In genomic region chr11:64303109-64304031, GRCh38 we compare ENCODE assay signal across 8 cellular contexts. TPM values are rescaled to one million over a fixed set of nuclear protein-coding genes. Genes with fewer than 3 reads are reported as not detected.
DNase-seq lines count a peak whose midpoint lies in the region; ATAC-seq and TF ChIP-seq lines count a peak whose summit lies in the region.
"Had no signal": no experiment of that assay in that cellular context is flagged by ENCODE, and none has a peak within 500 bp of the region (broad histone marks: within the 10 kb centered on the region; RNA-seq: fewer than 3 reads in every experiment).

No MANE protein-coding gene starts in this region.

- H3K27ac ChIP-seq in heart right ventricle = peak overlapping the region in 9 of 10 donors; percentile 90 to 98 (median 96)
- peak overlapping the region; percentile 99 for H3K27ac ChIP-seq in left ventricle myocardium inferior (replicated peaks)
- H3K27ac ChIP-seq in upper lobe of right lung = peak overlapping the region; percentile 94
- no peak overlapping the region for H3K27ac ChIP-seq in brain microvascular endothelial cell

- in situ Hi-C loops in brain microvascular endothelial cell (cut with HindIII; ENCODE audit: low pct_ligation_motif_present, low sequenced_read_pairs) = no loop called here

- WGBS in heart right ventricle, 2 donors = 86 to 87% methylated on average over 13 of the region's 13 CpGs

- TF ChIP-seq CTCF in heart right ventricle (IDR thresholded peaks at IDR 0.05) (no peak), left ventricle myocardium inferior (IDR thresholded peaks at IDR 0.05; ENCODE audit: borderline replicate concordance) (no peak), upper lobe of right lung (IDR thresholded peaks at IDR 0.05) (no peak), brain microvascular endothelial cell (IDR thresholded peaks at IDR 0.05; ENCODE audit: low read depth, low read length, missing control alignments) (no peak)

- H3K9me3 ChIP-seq in heart right ventricle (no peaks in the 10 kb centered on the region), left ventricle myocardium inferior (replicated peaks) (no peaks in the 10 kb centered on the region), upper lobe of right lung (no peaks in the 10 kb centered on the region)
- H3K9me3 ChIP-seq: BE2C, thoracic aorta had no signal

- H3K4me3 ChIP-seq in heart right ventricle (peak overlapping the region in 2 of 10 donors; percentile 78 to 89), left ventricle myocardium inferior (peak overlapping the region; percentile 77), upper lobe of right lung (peak overlapping the region; percentile 70), brain microvascular endothelial cell (ENCODE audit: low read depth, low read length) (no peak overlapping the region)

- peaks cover 0 to 14% (median 0%) of the 10 kb centered on the region in 9 donors for H3K36me3 ChIP-seq in heart right ventricle
- peaks cover 7% of the 10 kb centered on the region for H3K36me3 ChIP-seq in left ventricle myocardium inferior
- H3K36me3 ChIP-seq in upper lobe of right lung = peaks cover 7% of the 10 kb centered on the region
- H3K36me3 ChIP-seq in brain microvascular endothelial cell (replicated peaks) = no peaks in the 10 kb centered on the region
- H3K36me3 ChIP-seq: BE2C, thoracic aorta had no signal

- H3K4me1 ChIP-seq in heart right ventricle (peaks cover 23 to 59% (median 51%) of the 10 kb centered on the region in 9 donors), left ventricle myocardium inferior (peaks cover 64% of the 10 kb centered on the region), upper lobe of right lung (peaks cover 37% of the 10 kb centered on the region)
- H3K4me1 ChIP-seq: BE2C had no signal

- ATAC-seq in heart right ventricle = no peak
- no peak for ATAC-seq in left cardiac atrium
- ATAC-seq in upper lobe of right lung = no peak
- ATAC-seq in GM18867 (IDR thresholded peaks at IDR 0.05; ENCODE audit: unreplicated experiment) = no peak

- H3K27me3 ChIP-seq in heart right ventricle (peaks cover 0 to 37% (median 32%) of the 10 kb centered on the region in 7 donors), left ventricle myocardium inferior (ENCODE audit: low read depth) (peaks cover 25% of the 10 kb centered on the region), upper lobe of right lung (peaks cover 23% of the 10 kb centered on the region), brain microvascular endothelial cell (replicated peaks) (peaks cover 20% of the 10 kb centered on the region)

- intact Hi-C loops in heart right ventricle (cut with DNase I) (loop anchor here in 6 of 10 donors (2.0 to 5.0 kb wide), 7 partner anchors 19 to 101 kb away; partner anchors contain the start of genes BAD (in 2 of the 6), GPR137 (in 2 of the 6), PPP1R14B (in 2 of the 6) and FERMT3 (in 1 of the 6)), left cardiac atrium (cut with DNase I) (loop anchor here (5.0 to 10.0 kb wide), 3 partner anchors 51 to 101 kb away; partner anchors contain the start of genes FERMT3 (in 1 of the 2) and PLCB3 (in 1 of the 2)), left ventricle myocardium inferior (cut with micrococcal nuclease) (loop anchor here (5.0 kb wide), 1 partner anchor 96 kb away; the partner anchor contains the start of gene FERMT3), upper lobe of right lung (cut with DNase I) (loop anchor here (5.0 kb wide), 1 partner anchor 101 kb away; no protein-coding TSS in a partner anchor)

- DNase-seq in heart right ventricle (no peak), left cardiac atrium (no peak), left ventricle myocardium inferior (no peak), upper lobe of right lung (no peak), brain microvascular endothelial cell (no peak)

RNA-seq across cellular contexts. Expression of gene ESRRA, which starts 2.0 kb away (rescaled TPM):
- total RNA-seq in heart right ventricle = 100 to 1,000 TPM; 115 to 225 (median 132) TPM
- polyA plus RNA-seq in heart right ventricle = 100 to 1,000 TPM; 180 TPM
- 100 to 1,000 TPM; 147 to 150 TPM for total RNA-seq in left cardiac atrium
- 213 TPM for total RNA-seq in left ventricle myocardium inferior
- total RNA-seq in upper lobe of right lung = 51.9 TPM

RNA-seq across cellular contexts. Expression of gene CATSPERZ, which starts 3.2 kb away (rescaled TPM):
- total RNA-seq in heart right ventricle (not detected), left cardiac atrium (under 1 TPM in 1 of 2 donors, not detected in 1; 0.32 TPM), left ventricle myocardium inferior (not detected), upper lobe of right lung (not detected)
- under 1 TPM in 1 of 2 donors, not detected in 1; 0.10 TPM for polyA plus RNA-seq in heart right ventricle
- total RNA-seq: thoracic aorta had no signal

RNA-seq across cellular contexts. Expression of gene KCNK4, which starts 12.3 kb away (rescaled TPM):
- not detected for total RNA-seq in heart right ventricle
- not detected for polyA plus RNA-seq in heart right ventricle
- under 1 TPM in 1 of 2 donors, not detected in 1; 0.13 TPM for total RNA-seq in left cardiac atrium
- total RNA-seq in left ventricle myocardium inferior = not detected
- total RNA-seq in upper lobe of right lung = not detected
- total RNA-seq: thoracic aorta had no signal

RNA-seq across cellular contexts. Expression of gene TRMT112, which starts 14.0 kb away (rescaled TPM):
- total RNA-seq in heart right ventricle (100 to 1,000 TPM in 2 of 10 donors, 10 to 100 TPM in 8; 68.7 to 121 (median 90.2) TPM), left cardiac atrium (100 to 1,000 TPM in 1 of 2 donors, 10 to 100 TPM in 1; 94.1 to 101 TPM), left ventricle myocardium inferior (97.5 TPM), upper lobe of right lung (168 TPM)
- polyA plus RNA-seq in heart right ventricle = 100 to 1,000 TPM; 182 to 208 TPM

RNA-seq across cellular contexts. Expression of gene PRDX5, which starts 14.6 kb away (rescaled TPM):
- total RNA-seq in heart right ventricle (100 to 1,000 TPM; 264 to 395 (median 288) TPM), left cardiac atrium (100 to 1,000 TPM; 264 to 298 TPM), left ventricle myocardium inferior (321 TPM), upper lobe of right lung (176 TPM)
- polyA plus RNA-seq in heart right ventricle = 100 to 1,000 TPM; 486 to 750 TPM
